In the genomic region with DNA sequence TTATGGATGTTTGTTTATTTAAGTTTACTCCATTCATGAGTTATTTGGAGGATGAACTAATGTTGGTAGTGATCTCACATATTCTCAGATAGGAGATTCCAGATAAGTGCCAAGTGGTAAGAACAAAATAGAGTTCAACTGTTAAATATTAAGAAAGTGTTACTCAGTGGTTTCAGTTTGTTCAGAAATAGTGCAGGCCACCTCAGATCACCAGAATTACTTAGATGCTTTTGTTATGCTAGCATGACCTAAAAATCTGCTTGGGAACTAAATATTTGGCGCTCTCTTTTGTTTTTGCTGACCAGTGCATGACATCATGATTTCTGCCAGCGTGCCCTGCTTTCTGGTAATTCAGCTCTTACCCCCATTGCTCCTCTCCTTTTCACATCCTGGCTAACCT, we compare ENCODE assay signal across 26 cellular contexts. TPM values are rescaled to one million over a fixed set of nuclear protein-coding genes. Genes with fewer than 3 reads are reported as not detected.
"Had no signal": no experiment of that assay in that cellular context is flagged by ENCODE, and none has a peak within 500 bp of the region (broad histone marks: within the 10 kb centered on the region; RNA-seq: fewer than 3 reads in every experiment).

No MANE protein-coding gene starts in this region.

- ATAC-seq: activated CD4-positive, alpha-beta T cell treated with anti-CD3 and anti-CD28 coated beads for 36 hours; activated T-cell treated with anti-CD3 and anti-CD28 coated beads, Interleukin-2, amount 50 U/mL, for 72 hours; effector memory CD8-positive, alpha-beta T cell had no signal

- H3K4me3 ChIP-seq: coronary artery, esophagus squamous epithelium had no signal

- H3K27ac ChIP-seq: brain microvascular endothelial cell, coronary artery, esophagus squamous epithelium had no signal

- H3K9me3 ChIP-seq: esophagus squamous epithelium had no signal

- H3K27me3 ChIP-seq: brain microvascular endothelial cell had no signal

- DNase-seq: activated CD4-positive, alpha-beta memory T cell treated with anti-CD3 and anti-CD28 coated beads, Interleukin-2, amount 10 ng/mL, durations not matched to agents 7 days and 5 days; activated CD4-positive, alpha-beta T cell treated with anti-CD3 and anti-CD28 coated beads for 36 hours; activated CD4-positive, alpha-beta T cell treated with anti-CD3 and anti-CD28 coated beads, Interleukin-2, amount 10 ng/mL, durations not matched to agents 24 days and 14 days; activated CD4-positive, CD25-positive, alpha-beta regulatory T cell; activated CD4-positive, CD25-positive, alpha-beta regulatory T cell treated with anti-CD3 and anti-CD28 coated beads, Interleukin-2, amount 50 U/mL, for 72 hours; activated CD8-positive, alpha-beta memory T cell treated with anti-CD3 and anti-CD28 coated beads, Interleukin-2, amount 50 U/mL, for 48 hours; activated gamma-delta T cell; activated naive CD4-positive, alpha-beta T cell treated with anti-CD3 and anti-CD28 coated beads, Interleukin-2, amount 50 U/mL, for 16 hours; activated naive CD4-positive, alpha-beta T cell treated with Interleukin-2 at 50 U/mL for 16 hours; activated T-cell treated with anti-CD3 and anti-CD28 coated beads for 4 hours; activated T-cell treated with anti-CD3 and anti-CD28 coated beads, Interleukin-2, amount 50 U/mL, for 24 hours; activated T-cell treated with anti-CD3 and anti-CD28 coated beads, Interleukin-2, amount 50 U/mL, for 72 hours; amniotic stem cell; anterior cingulate cortex; brain microvascular endothelial cell; effector CD4-positive, alpha-beta T cell; effector memory CD8-positive, alpha-beta T cell; esophagus squamous epithelium; foreskin fibroblast; head of caudate nucleus; T-helper 2 cell had no signal

- H3K36me3 ChIP-seq: brain microvascular endothelial cell, esophagus squamous epithelium had no signal

RNA-seq across cellular contexts. Expression of a gene that starts 15.6 kb away (rescaled TPM):
- total RNA-seq: activated CD4-positive, alpha-beta memory T cell treated with anti-CD3 and anti-CD28 coated beads, Interleukin-2, amount 10 ng/mL, durations not matched to agents 7 days and 5 days; activated CD4-positive, alpha-beta T cell treated with anti-CD3 and anti-CD28 coated beads for 36 hours; activated CD4-positive, alpha-beta T cell treated with anti-CD3 and anti-CD28 coated beads, Interleukin-2, amount 10 ng/mL, durations not matched to agents 24 days and 14 days; activated T-cell treated with anti-CD3 and anti-CD28 coated beads, Interleukin-2, amount 50 U/mL, for 72 hours; bronchial epithelial cell; cardiac septum; fibroblast of lung; T-helper 1 cell treated with Interleukin-12 subunit alpha and Interleukin-12 subunit beta and Interleukin-4 antibody, amounts not matched to agents 30 ng/mL and 1 ng/mL, for 36 hours had no signal
- polyA plus RNA-seq: fibroblast of lung had no signal
